15 cellular contexts compared by ENCODE assay signal in the genomic region with DNA sequence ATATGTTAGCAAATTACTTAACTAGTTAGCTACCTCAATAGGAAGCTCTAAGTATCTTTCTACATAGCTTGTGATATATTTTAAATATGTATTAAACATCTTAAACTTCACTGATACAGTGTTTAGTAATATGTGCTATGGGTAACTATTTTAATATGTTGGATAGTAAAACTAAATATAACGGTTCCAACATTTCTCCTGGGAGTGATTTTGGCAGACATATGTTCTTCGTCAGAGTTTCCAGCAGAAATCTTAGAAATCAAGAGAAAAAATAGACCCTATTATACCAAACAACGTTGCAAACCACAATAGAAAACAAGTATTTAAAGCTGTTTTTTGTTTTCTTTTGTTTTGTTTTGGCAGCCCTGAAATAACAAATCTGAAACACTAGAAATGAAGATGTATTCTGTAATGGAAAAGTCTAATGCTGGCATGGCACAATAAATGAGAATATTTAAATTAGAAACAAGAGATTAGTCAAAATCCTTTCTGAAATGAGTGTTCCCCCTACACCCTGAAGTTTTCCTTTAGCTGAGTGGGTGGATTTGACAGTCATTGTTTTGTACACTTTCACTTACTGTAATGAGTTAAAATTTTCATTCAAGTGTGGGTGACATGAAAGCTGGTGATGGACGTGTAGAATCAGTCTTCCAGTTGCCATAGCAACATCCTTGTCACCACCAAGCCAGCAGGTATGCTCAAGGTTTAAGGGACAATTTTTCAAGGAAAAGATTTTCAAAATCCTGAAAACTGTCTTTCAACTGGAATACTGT.
A peak's percentile ranks its signal among the peaks of the same experiment; 100 is the strongest.
DNase-seq lines count a peak whose midpoint lies in the region; ATAC-seq and TF ChIP-seq lines count a peak whose summit lies in the region.
"Had no signal": no experiment of that assay in that cellular context is flagged by ENCODE, and none has a peak within 500 bp of the region (broad histone marks: within the 10 kb centered on the region; RNA-seq: fewer than 3 reads in every experiment).

No MANE protein-coding gene starts in this region.

- no peaks in the 10 kb centered on the region for H3K9me3 Mint-ChIP-seq in activated T-cell treated with anti-CD3 and anti-CD28 coated beads, Interleukin-2, amount 50 U/mL, for 4 hours
- no peaks in the 10 kb centered on the region for H3K9me3 Mint-ChIP-seq in activated naive CD8-positive, alpha-beta T cell (ENCODE audit: low read depth)
- peaks cover 0 to 4% of the 10 kb centered on the region in 2 donors for H3K9me3 Mint-ChIP-seq in stimulated activated naive B cell treated with anti-CD40 and anti-IgM and Interleukin-4, amounts not matched to agents 10 μg/mL and 1 μg/mL and 100 μg/mL, for 72 hours
- H3K9me3 Mint-ChIP-seq in endothelial cell (ENCODE audit: unreplicated experiment) = no peaks in the 10 kb centered on the region

- H3K27ac Mint-ChIP-seq in activated naive CD8-positive, alpha-beta T cell = peak overlapping the region; percentile 54
- H3K27ac Mint-ChIP-seq in stimulated activated naive B cell treated with anti-CD40 and anti-IgM and Interleukin-4, amounts not matched to agents 10 μg/mL and 1 μg/mL and 100 μg/mL, for 72 hours = peak overlapping the region; percentile 86
- H3K27ac Mint-ChIP-seq in endothelial cell (ENCODE audit: unreplicated experiment) = no peak overlapping the region
- H3K27ac Mint-ChIP-seq: effector memory CD8-positive, alpha-beta T cell; progenitor cell of endocrine pancreas; type B pancreatic cell had no signal

- no peak overlapping the region for H3K4me3 Mint-ChIP-seq in activated T-cell treated with anti-CD3 and anti-CD28 coated beads, Interleukin-2, amount 50 U/mL, for 4 hours
- H3K4me3 Mint-ChIP-seq in activated naive CD8-positive, alpha-beta T cell = no peak overlapping the region
- H3K4me3 Mint-ChIP-seq in stimulated activated naive B cell treated with anti-CD40 and anti-IgM and Interleukin-4, amounts not matched to agents 10 μg/mL and 1 μg/mL and 100 μg/mL, for 72 hours = no peak overlapping the region
- H3K4me3 Mint-ChIP-seq in endothelial cell (ENCODE audit: unreplicated experiment) = no peak overlapping the region
- H3K4me3 Mint-ChIP-seq: effector memory CD8-positive, alpha-beta T cell; type B pancreatic cell had no signal

- DNase-seq in activated T-cell treated with anti-CD3 and anti-CD28 coated beads, Interleukin-2, amount 50 U/mL, for 4 hours = no peak
- DNase-seq in activated T-cell treated with anti-CD3 and anti-CD28 coated beads, Interleukin-2, amount 50 U/mL, for 1 hour = no peak
- DNase-seq in stimulated activated naive B cell treated with anti-CD40 and anti-IgM and Interleukin-4, amounts not matched to agents 10 μg/mL and 1 μg/mL and 100 μg/mL, for 72 hours = no peak
- DNase-seq in DMS 273 (lab: John Stamatoyannopoulos, UW; ENCODE audit: unreplicated experiment) (no peak), NCI-H146 treated with DMSO at 0.1 percent for 48 hours (lab: John Stamatoyannopoulos, UW; ENCODE audit: unreplicated experiment) (no peak), endothelial cell (ENCODE audit: low spot score) (no peak)
- DNase-seq: AML-193; effector memory CD8-positive, alpha-beta T cell; mammary epithelial cell; NCI-H1105; NCI-H69 had no signal

- ATAC-seq in activated T-cell treated with anti-CD3 and anti-CD28 coated beads, Interleukin-2, amount 50 U/mL, for 4 hours = peak; percentile 86 to 92
- peak; percentile 61 for ATAC-seq in HG02623 (IDR thresholded peaks at IDR 0.05; ENCODE audit: unreplicated experiment)
- ATAC-seq in stimulated activated naive B cell treated with anti-CD40 and anti-IgM and Interleukin-4, amounts not matched to agents 10 μg/mL and 1 μg/mL and 100 μg/mL, for 72 hours (replicated peaks) = peak; percentile 78 to 89
- ATAC-seq: effector memory CD8-positive, alpha-beta T cell had no signal

- no peak for TF ChIP-seq CTCF in endothelial cell (IDR thresholded peaks at IDR 0.05; ENCODE audit: unreplicated experiment)

- H3K27me3 Mint-ChIP-seq in activated T-cell treated with anti-CD3 and anti-CD28 coated beads, Interleukin-2, amount 50 U/mL, for 4 hours (ENCODE audit: low read depth) = no peaks in the 10 kb centered on the region
- H3K27me3 Mint-ChIP-seq in activated naive CD8-positive, alpha-beta T cell = no peaks in the 10 kb centered on the region
- no peaks in the 10 kb centered on the region for H3K27me3 Mint-ChIP-seq in stimulated activated naive B cell treated with anti-CD40 and anti-IgM and Interleukin-4, amounts not matched to agents 10 μg/mL and 1 μg/mL and 100 μg/mL, for 72 hours
- H3K27me3 Mint-ChIP-seq in endothelial cell (ENCODE audit: unreplicated experiment) = no peaks in the 10 kb centered on the region
- H3K27me3 Mint-ChIP-seq: effector memory CD8-positive, alpha-beta T cell; progenitor cell of endocrine pancreas; type B pancreatic cell had no signal

- peaks cover 20% of the 10 kb centered on the region for H3K36me3 Mint-ChIP-seq in activated T-cell treated with anti-CD3 and anti-CD28 coated beads, Interleukin-2, amount 50 U/mL, for 4 hours (ENCODE audit: insufficient read depth)
- H3K36me3 Mint-ChIP-seq in activated naive CD8-positive, alpha-beta T cell = peaks cover 31% of the 10 kb centered on the region
- H3K36me3 Mint-ChIP-seq in stimulated activated naive B cell treated with anti-CD40 and anti-IgM and Interleukin-4, amounts not matched to agents 10 μg/mL and 1 μg/mL and 100 μg/mL, for 72 hours = peaks cover 10 to 40% of the 10 kb centered on the region in 2 donors
- no peaks in the 10 kb centered on the region for H3K36me3 Mint-ChIP-seq in endothelial cell (ENCODE audit: low read depth, unreplicated experiment)

- peaks cover 18% of the 10 kb centered on the region for H3K4me1 Mint-ChIP-seq in activated T-cell treated with anti-CD3 and anti-CD28 coated beads, Interleukin-2, amount 50 U/mL, for 4 hours (ENCODE audit: low read depth)
- H3K4me1 Mint-ChIP-seq in activated naive CD8-positive, alpha-beta T cell (ENCODE audit: low read depth) = peaks cover 11% of the 10 kb centered on the region
- H3K4me1 Mint-ChIP-seq in stimulated activated naive B cell treated with anti-CD40 and anti-IgM and Interleukin-4, amounts not matched to agents 10 μg/mL and 1 μg/mL and 100 μg/mL, for 72 hours = peaks cover 0 to 5% of the 10 kb centered on the region in 2 donors
- H3K4me1 Mint-ChIP-seq in endothelial cell (ENCODE audit: unreplicated experiment) = peaks cover 2% of the 10 kb centered on the region
